1 cellular context compared by ENCODE assay signal in genomic region chr10:86757110-86757790, GRCh38.
TF ChIP-seq lines count a peak whose summit lies in the region.

No MANE protein-coding gene starts in this region.

TF ChIP-seq in HEK293, 187 proteins besides CTCF, POLR2A, EP300 and RAD21 (continued from another document):
- TF ChIP-seq ZSCAN18 (tag by site-specific recombination; IDR thresholded peaks at IDR 0.05) (no peak), ZNF692 (tag by site-specific recombination; IDR thresholded peaks at IDR 0.05) (peak; percentile 98), ZFP37 (tag by site-specific recombination; IDR thresholded peaks at IDR 0.05) (peak; percentile 76; the same call in 1 of the 2 replicates), ZNF10 (tag by site-specific recombination; IDR thresholded peaks at IDR 0.05) (0 out of 2 replicates have a peak, but pooled peaks have one; percentile 32)
